Comparison of ENCODE assay signal across 10 cellular contexts in genomic region chr7:139798221-139798620, GRCh38. TPM values are rescaled to one million over a fixed set of nuclear protein-coding genes. Genes with fewer than 3 reads are reported as not detected.
DNase-seq lines count a peak whose midpoint lies in the region; ATAC-seq, FAIRE-seq and TF ChIP-seq lines count a peak whose summit lies in the region.
"Had no signal": no experiment of that assay in that cellular context is flagged by ENCODE, and none has a peak within 500 bp of the region (broad histone marks: within the 10 kb centered on the region; RNA-seq: fewer than 3 reads in every experiment).

No MANE protein-coding gene starts in this region.

- 38% methylated on average over 10 of the region's 10 CpGs for WGBS in pancreas, 2 donors

- FAIRE-seq in pancreas (lab: Jason Lieb, UNC), result no peak

- H3K36me3 Mint-ChIP-seq in T-helper 2 cell treated with Interferon-gamma antibody and Interleukin-4, amounts not matched to agents 5 μg/mL and 100 μg/mL, for 36 hours (ENCODE audit: low read depth), result peaks cover 2% of the 10 kb centered on the region

- DNase-seq in NCI-H2171 treated with DMSO at 0.1 percent for 48 hours (lab: John Stamatoyannopoulos, UW), result peak; percentile 75
- peak in 1 of 6 donors; percentile 33 for DNase-seq in pancreas
- DNase-seq in activated naive CD4-positive, alpha-beta T cell treated with Interleukin-2 at 50 U/mL for 16 hours, result no peak
- DNase-seq in T-helper 2 cell treated with Interferon-gamma antibody and Interleukin-4, amounts not matched to agents 5 μg/mL and 100 μg/mL, for 36 hours (ENCODE audit: low spot score), result no peak
- DNase-seq in cerebellum (ENCODE audit: low spot score), result no peak
- DNase-seq: Karpas-422 had no signal

- H3K4me1 Mint-ChIP-seq in T-helper 2 cell treated with Interferon-gamma antibody and Interleukin-4, amounts not matched to agents 5 μg/mL and 100 μg/mL, for 36 hours (ENCODE audit: low read depth), result peaks cover 4% of the 10 kb centered on the region

- H3K27ac Mint-ChIP-seq in T-helper 2 cell treated with Interferon-gamma antibody and Interleukin-4, amounts not matched to agents 5 μg/mL and 100 μg/mL, for 36 hours, result no peak overlapping the region
- H3K27ac Mint-ChIP-seq: activated naive CD4-positive, alpha-beta T cell treated with anti-CD3 and anti-CD28 coated beads, Interleukin-2, amount 50 U/mL, for 24 hours had no signal

- TF ChIP-seq CTCF in pancreas (IDR thresholded peaks at IDR 0.05), result no peak

- H3K27me3 Mint-ChIP-seq in T-helper 2 cell treated with Interferon-gamma antibody and Interleukin-4, amounts not matched to agents 5 μg/mL and 100 μg/mL, for 36 hours (ENCODE audit: low read depth), result peaks cover 3% of the 10 kb centered on the region
- H3K27me3 Mint-ChIP-seq: activated naive CD4-positive, alpha-beta T cell treated with anti-CD3 and anti-CD28 coated beads, Interleukin-2, amount 50 U/mL, for 24 hours had no signal

- no peak overlapping the region for H3K4me3 ChIP-seq in pancreas
- H3K4me3 ChIP-seq: Peyer's patch had no signal

- intact Hi-C loops in pancreas (cut with DNase I), result no loop called here

- no peak overlapping the region for H3K4me3 Mint-ChIP-seq in T-helper 2 cell treated with Interferon-gamma antibody and Interleukin-4, amounts not matched to agents 5 μg/mL and 100 μg/mL, for 36 hours
- H3K4me3 Mint-ChIP-seq: activated naive CD4-positive, alpha-beta T cell treated with anti-CD3 and anti-CD28 coated beads, Interleukin-2, amount 50 U/mL, for 24 hours had no signal

- H3K27ac ChIP-seq in pancreas, result no peak overlapping the region
- H3K27ac ChIP-seq: Peyer's patch had no signal

- ATAC-seq in GM18909 (IDR thresholded peaks at IDR 0.05; ENCODE audit: poor library complexity, unreplicated experiment) (peak; percentile 83), GM21825 (IDR thresholded peaks at IDR 0.05; ENCODE audit: unreplicated experiment) (peak; percentile 77), pancreas (peak; percentile 46 to 86 (median 65))

- H3K27me3 ChIP-seq in pancreas, result no peaks in the 10 kb centered on the region
- H3K27me3 ChIP-seq: Peyer's patch had no signal

- no peaks in the 10 kb centered on the region for H3K36me3 ChIP-seq in pancreas
- H3K36me3 ChIP-seq: Peyer's patch had no signal

- peaks cover 17% of the 10 kb centered on the region for H3K9me3 Mint-ChIP-seq in T-helper 2 cell treated with Interferon-gamma antibody and Interleukin-4, amounts not matched to agents 5 μg/mL and 100 μg/mL, for 36 hours

- no peaks in the 10 kb centered on the region for H3K9me3 ChIP-seq in pancreas
- H3K9me3 ChIP-seq: Peyer's patch had no signal

- no peaks in the 10 kb centered on the region for H3K4me1 ChIP-seq in pancreas
- H3K4me1 ChIP-seq: Peyer's patch had no signal

RNA-seq across cellular contexts. Expression of gene HIPK2, which starts 20.4 kb away (rescaled TPM):
- 10 to 100 TPM; 21.4 to 49.0 (median 26.5) TPM for total RNA-seq in pancreas
- 1 to 10 TPM; 6.7 to 9.8 TPM for polyA plus RNA-seq in pancreas
- 33.3 TPM for total RNA-seq in cerebellum

RNA-seq across cellular contexts. Expression of gene TBXAS1, which starts 30.8 kb away (rescaled TPM):
- 10 to 100 TPM in 1 of 6 donors, 1 to 10 TPM in 4, under 1 TPM in 1; 0.74 to 18.4 (median 2.6) TPM for total RNA-seq in pancreas
- polyA plus RNA-seq in pancreas, result 1 to 10 TPM; 1.5 to 2.3 TPM
- total RNA-seq in cerebellum, result 3.8 TPM
